Comparison of ENCODE assay signal across 20 cellular contexts in the genomic region with DNA sequence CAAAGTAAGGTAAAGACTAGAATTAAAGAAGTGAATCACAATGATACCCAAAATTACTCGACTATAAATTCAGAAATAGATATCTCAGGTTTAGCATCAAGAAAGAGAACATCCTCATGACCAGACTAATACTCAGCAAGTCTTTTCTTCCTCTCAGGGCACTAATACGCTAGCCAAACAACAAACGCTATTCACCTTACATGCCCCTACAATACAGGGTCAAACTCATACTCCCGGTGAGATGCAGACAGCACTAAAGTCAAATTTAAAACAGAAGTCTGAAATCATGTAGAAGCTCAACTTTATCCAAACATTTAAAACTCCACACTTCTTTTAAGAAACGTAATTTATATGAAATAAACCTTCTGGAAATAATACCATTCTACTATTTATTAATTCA. TPM values are rescaled to one million over a fixed set of nuclear protein-coding genes. Genes with fewer than 3 reads are reported as not detected.
A peak's percentile ranks its signal among the peaks of the same experiment; 100 is the strongest.
DNase-seq lines count a peak whose midpoint lies in the region; ATAC-seq and TF ChIP-seq lines count a peak whose summit lies in the region.
"Had no signal": no experiment of that assay in that cellular context is flagged by ENCODE, and none has a peak within 500 bp of the region (broad histone marks: within the 10 kb centered on the region; RNA-seq: fewer than 3 reads in every experiment).

No MANE protein-coding gene starts in this region.

- ATAC-seq in psoas muscle, result no peak
- ATAC-seq: activated CD8-positive, alpha-beta T cell treated with anti-CD3 and anti-CD28 coated beads, Interleukin-2, amount 10 ng/mL, durations not matched to agents 7 days and 5 days; GM23338 had no signal

- peaks cover 34% of the 10 kb centered on the region for H3F3A ChIP-seq in PC-9 (ENCODE audit: insufficient read depth, low read depth)

- H3K36me3 ChIP-seq in ACC112 (ENCODE audit: insufficient read depth, low read length), result 0 out of 2 replicates have a peak, but pooled peaks cover 5% of the 10 kb centered on the region
- H3K36me3 ChIP-seq in PC-9 (ENCODE audit: low read depth), result peaks cover 28% of the 10 kb centered on the region
- peaks cover 17% of the 10 kb centered on the region for H3K36me3 ChIP-seq in left ventricle myocardium inferior
- peaks cover 0 to 25% of the 10 kb centered on the region in 2 donors for H3K36me3 ChIP-seq in psoas muscle (ENCODE audit: insufficient read depth in 1 of 2, low read depth in 1 of 2)

- intact Hi-C loops in PC-9 (cut with micrococcal nuclease; ENCODE audit: unreplicated experiment), result no loop called here
- intact Hi-C loops in left ventricle myocardium inferior (cut with micrococcal nuclease), result no loop called here
- intact Hi-C loops in psoas muscle (cut with DNase I), result loop anchor here (5.0 to 10.0 kb wide), 4 partner anchors 35 to 55 kb away; no protein-coding TSS in a partner anchor

- TF ChIP-seq CTCF in PC-9 (conservative IDR thresholded peaks at IDR 0.05) (no peak), left ventricle myocardium inferior (IDR thresholded peaks at IDR 0.05; ENCODE audit: borderline replicate concordance) (no peak), psoas muscle (IDR thresholded peaks at IDR 0.05) (no peak)

- H3K27me3 ChIP-seq in ACC112 (ENCODE audit: insufficient read depth, low read length) (no peaks in the 10 kb centered on the region), PC-9 (ENCODE audit: insufficient read depth, low read depth) (no peaks in the 10 kb centered on the region), left ventricle myocardium inferior (ENCODE audit: low read depth) (no peaks in the 10 kb centered on the region), psoas muscle (ENCODE audit: insufficient read depth in 3 of 3, low read length in 2 of 3) (no peaks in the 10 kb centered on the region)

- no peak overlapping the region for H3K4me3 ChIP-seq in ACC112 (ENCODE audit: low read depth, low read length)
- H3K4me3 ChIP-seq in PC-9, result no peak overlapping the region
- no peak overlapping the region for H3K4me3 ChIP-seq in left ventricle myocardium inferior
- H3K4me3 ChIP-seq in psoas muscle, result no peak overlapping the region
- H3K4me3 ChIP-seq: GM23338 had no signal

- DNase-seq in PC-9, result no peak
- no peak for DNase-seq in left ventricle myocardium inferior
- no peak for DNase-seq in psoas muscle
- DNase-seq in OCI-M2 (lab: John Stamatoyannopoulos, UW; ENCODE audit: unreplicated experiment), result no peak
- DNase-seq in stimulated activated naive CD4-positive, alpha-beta T cell (lab: John Stamatoyannopoulos, UW), result no peak
- no peak for DNase-seq in ureter (ENCODE audit: low spot score)
- no peak for DNase-seq in hepatic stellate cell (ENCODE audit: low spot score)
- DNase-seq: activated CD8-positive, alpha-beta T cell treated with anti-CD3 and anti-CD28 coated beads, Interleukin-2, amount 10 ng/mL, durations not matched to agents 7 days and 5 days; activated naive CD4-positive, alpha-beta T cell treated with Interleukin-2 at 50 U/mL for 16 hours; activated T-cell treated with anti-CD3 and anti-CD28 coated beads, Interleukin-2, amount 50 U/mL, for 1 hour; amniotic stem cell; central memory CD4-positive, alpha-beta T cell; kidney; NCI-H1694 treated with DMSO at 0.1 percent for 48 hours; NCI-H774; OCI-M1; substantia nigra; T-helper 9 cell had no signal

- no peak overlapping the region for H3K4me2 ChIP-seq in PC-9
- H3K4me2 ChIP-seq: GM23338 had no signal

- H2AFZ ChIP-seq in ACC112 (ENCODE audit: low read length, unreplicated experiment), result no peak overlapping the region
- no peak overlapping the region for H2AFZ ChIP-seq in PC-9
- H2AFZ ChIP-seq: GM23338 had no signal

- peaks cover 73% of the 10 kb centered on the region for H3K79me2 ChIP-seq in ACC112 (ENCODE audit: control insufficient read depth, insufficient read depth, low read length, unreplicated experiment)
- peaks cover 90% of the 10 kb centered on the region for H3K79me2 ChIP-seq in PC-9 (ENCODE audit: low read depth)

- WGBS in psoas muscle, 3 donors, result 21 to 35% (median 26%) methylated on average over 5 of the region's 5 CpGs

- POLR2A ChIA-PET in PC-9 (lab: Charles Lee; ENCODE audit: unreplicated experiment), result no interaction called here

- H4K20me1 ChIP-seq in PC-9 (ENCODE audit: insufficient read depth), result no peaks in the 10 kb centered on the region

- H3K27ac ChIP-seq in ACC112 (ENCODE audit: low read depth, low read length), result peak overlapping the region; percentile 87
- 0 out of 2 replicates have a peak overlapping the region, but pooled peaks have one; percentile 20 for H3K27ac ChIP-seq in PC-9
- H3K27ac ChIP-seq in left ventricle myocardium inferior (replicated peaks), result peak overlapping the region; percentile 85
- H3K27ac ChIP-seq in psoas muscle, result peak overlapping the region; percentile 83

- BruUV-seq in PC-9 (replicated peaks; lab: Mats Ljungman, UMichigan), result no TSS peak

- H3K9me2 ChIP-seq in PC-9 (ENCODE audit: insufficient read depth), result no peaks in the 10 kb centered on the region

- H3K4me1 ChIP-seq in ACC112 (ENCODE audit: control insufficient read depth, insufficient read depth, low read length, unreplicated experiment) (peaks cover 90% of the 10 kb centered on the region), PC-9 (replicated peaks; ENCODE audit: insufficient read depth) (peaks cover 76% of the 10 kb centered on the region), left ventricle myocardium inferior (peaks cover 98% of the 10 kb centered on the region), psoas muscle (peaks cover 82% of the 10 kb centered on the region)

- CTCF ChIA-PET in PC-9 (lab: Charles Lee), result interaction anchor here (0.6 kb wide), 1 partner anchor 430 kb away, joined by 3 read pairs; no protein-coding TSS in a partner anchor

- no peaks in the 10 kb centered on the region for H3K9me3 ChIP-seq in PC-9 (ENCODE audit: insufficient read depth, low read depth)
- H3K9me3 ChIP-seq in left ventricle myocardium inferior (replicated peaks), result no peaks in the 10 kb centered on the region
- no peaks in the 10 kb centered on the region for H3K9me3 ChIP-seq in psoas muscle

RNA-seq across cellular contexts. Expression of a gene that starts 5.6 kb away (rescaled TPM):
- total RNA-seq in PC-9 (2021), result 62.7 and 69.1 TPM in 2 replicates
- total RNA-seq in left ventricle myocardium inferior, result 68.7 TPM
- 10 to 100 TPM; 35.9 to 55.0 (median 42.3) TPM for total RNA-seq in psoas muscle
- 100 to 1,000 TPM in 1 of 3 donors, 10 to 100 TPM in 2; 84.2 to 115 (median 90.6) TPM for polyA plus RNA-seq in psoas muscle
- total RNA-seq in ureter, result 41.5 TPM

RNA-seq across cellular contexts. Expression of a gene that starts 49.1 kb away (rescaled TPM):
- 8.5 and 9.0 TPM in 2 replicates for total RNA-seq in PC-9 (2021)
- 27.2 TPM for total RNA-seq in left ventricle myocardium inferior
- total RNA-seq in psoas muscle, result 10 to 100 TPM; 28.9 to 36.7 (median 34.2) TPM
- 10 to 100 TPM; 14.5 to 60.8 (median 27.6) TPM for polyA plus RNA-seq in psoas muscle
- total RNA-seq in ureter, result 5.6 TPM

Comparison
In these comparisons a context has a peak if more than half of its experiments do, and no peak if none do; other contexts are left out.
1. H3K27ac ChIP-seq: peak in every context shown above with its lines; median percentile 87 in ACC112; 85 in left ventricle myocardium inferior; 83 in psoas muscle; 20 in PC-9.
2. intact Hi-C loops: an anchor here in psoas muscle (5.0 to 10.0 kb wide); none called in PC-9 and left ventricle myocardium inferior.